Comparison of ENCODE assay signal across 25 cellular contexts in the genomic region with DNA sequence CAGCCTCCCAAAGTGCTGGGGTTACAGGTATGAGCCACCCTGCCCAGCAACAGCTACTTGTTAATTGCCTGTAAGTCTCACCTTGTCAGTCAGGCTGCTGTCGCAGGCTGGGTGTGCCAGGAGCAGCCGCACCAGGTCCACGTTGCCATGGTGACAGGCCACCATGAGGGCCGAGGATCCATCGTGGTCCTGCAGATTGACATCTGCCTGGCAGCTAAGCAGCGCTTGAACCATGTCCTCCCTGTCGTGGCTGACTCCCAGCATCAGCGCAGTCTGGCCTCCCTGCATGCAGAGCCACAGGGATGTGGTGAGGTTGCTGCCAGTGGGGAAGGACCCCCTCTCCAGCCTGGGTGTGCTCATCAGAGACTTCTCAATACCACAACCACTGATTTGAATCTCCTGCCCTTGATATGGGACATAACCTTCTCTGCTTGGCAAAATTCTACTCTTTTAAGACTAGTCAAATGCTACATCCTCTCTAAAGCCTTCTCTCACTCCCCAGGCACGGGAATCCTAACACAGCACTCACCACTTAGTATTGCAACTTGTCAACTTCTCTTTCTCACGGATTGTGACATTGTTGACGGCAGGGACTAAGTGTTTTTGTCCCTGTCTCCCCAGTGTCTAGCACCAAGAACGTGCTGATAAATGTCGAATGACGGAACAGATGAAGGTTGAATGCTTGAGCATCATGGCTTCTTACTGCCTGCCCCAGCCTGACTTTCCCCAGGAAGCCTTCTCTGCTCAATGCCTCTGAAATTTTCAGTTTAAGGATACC. TPM values are rescaled to one million over a fixed set of nuclear protein-coding genes. Genes with fewer than 3 reads are reported as not detected.
DNase-seq lines count a peak whose midpoint lies in the region; ATAC-seq and TF ChIP-seq lines count a peak whose summit lies in the region.
"Had no signal": no experiment of that assay in that cellular context is flagged by ENCODE, and none has a peak within 500 bp of the region (broad histone marks: within the 10 kb centered on the region; RNA-seq: fewer than 3 reads in every experiment).

No MANE protein-coding gene starts in this region.

- peak overlapping the region; percentile 5 for H3K9ac ChIP-seq in neural cell (ENCODE audit: low read length)

- H3K27me3 Mint-ChIP-seq in WTC11 (ENCODE audit: low read depth) = peaks cover 5% of the 10 kb centered on the region; the same call in 1 of the 2 replicates
- H3K27me3 Mint-ChIP-seq in activated naive CD8-positive, alpha-beta T cell treated with anti-CD3 and anti-CD28 coated beads for 36 hours = no peaks in the 10 kb centered on the region
- H3K27me3 Mint-ChIP-seq: activated CD8-positive, alpha-beta memory T cell treated with anti-CD3 and anti-CD28 coated beads, Interleukin-2, amount 10 ng/mL, durations not matched to agents 7 days and 5 days had no signal

- no peaks in the 10 kb centered on the region for H3K9me2 ChIP-seq in neural cell (ENCODE audit: insufficient read depth, low read length)

- H4K20me1 ChIP-seq in neural cell (ENCODE audit: insufficient read depth) = no peaks in the 10 kb centered on the region

- H2AFZ ChIP-seq in neural cell (ENCODE audit: low read depth, low read length) = no peak overlapping the region

- TF ChIP-seq RAD21 in neural cell (conservative IDR thresholded peaks at IDR 0.05) = no peak

- no peaks in the 10 kb centered on the region for H3F3A ChIP-seq in neural cell (ENCODE audit: insufficient read depth, low read length, poor library complexity, severe bottlenecking)

- H3K36me3 Mint-ChIP-seq in WTC11 = peaks cover 16% of the 10 kb centered on the region
- H3K36me3 Mint-ChIP-seq in activated naive CD8-positive, alpha-beta T cell treated with anti-CD3 and anti-CD28 coated beads for 36 hours = no peaks in the 10 kb centered on the region
- H3K36me3 Mint-ChIP-seq: activated CD8-positive, alpha-beta memory T cell treated with anti-CD3 and anti-CD28 coated beads, Interleukin-2, amount 10 ng/mL, durations not matched to agents 7 days and 5 days; CD14-positive monocyte had no signal

- no peak overlapping the region for H3K27ac Mint-ChIP-seq in WTC11
- no peak overlapping the region for H3K27ac Mint-ChIP-seq in activated naive CD8-positive, alpha-beta T cell treated with anti-CD3 and anti-CD28 coated beads for 36 hours
- H3K27ac Mint-ChIP-seq: activated CD8-positive, alpha-beta memory T cell treated with anti-CD3 and anti-CD28 coated beads, Interleukin-2, amount 10 ng/mL, durations not matched to agents 7 days and 5 days; activated T-helper 1 cell treated with anti-CD3 and anti-CD28 coated beads, Interleukin-12 subunit alpha, Interleukin-12 subunit beta, Interleukin-2, Interleukin-4 antibody, amounts not matched to agents 30 ng/mL and 10 ng/mL and 1 ng/mL, durations not matched to agents 14 hours and 24 hours and 36 hours; CD14-positive monocyte had no signal

- H3K79me2 ChIP-seq in neural cell (replicated peaks; ENCODE audit: insufficient read depth, low read length) = no peaks in the 10 kb centered on the region

- H3K27ac ChIP-seq in HEK293 (ENCODE audit: extremely low read depth, low read depth, low read length) (no peak overlapping the region), neural cell (ENCODE audit: low read length) (peak overlapping the region; percentile 10)
- H3K27ac ChIP-seq: neutrophil, skin epidermis, thyroid gland had no signal

- no peaks in the 10 kb centered on the region for H3K4me1 ChIP-seq in HEK293 (ENCODE audit: control insufficient read depth, insufficient read depth, low read length)
- H3K4me1 ChIP-seq: thyroid gland had no signal

- peaks cover 15% of the 10 kb centered on the region for H3K9me3 Mint-ChIP-seq in WTC11
- no peaks in the 10 kb centered on the region for H3K9me3 Mint-ChIP-seq in activated naive CD8-positive, alpha-beta T cell treated with anti-CD3 and anti-CD28 coated beads for 36 hours
- H3K9me3 Mint-ChIP-seq: activated T-helper 1 cell treated with anti-CD3 and anti-CD28 coated beads, Interleukin-12 subunit alpha, Interleukin-12 subunit beta, Interleukin-2, Interleukin-4 antibody, amounts not matched to agents 30 ng/mL and 10 ng/mL and 1 ng/mL, durations not matched to agents 14 hours and 24 hours and 36 hours had no signal

- no peak overlapping the region for H3K4me2 ChIP-seq in neural cell (ENCODE audit: low read length)

- peak; percentile 42 for TF ChIP-seq EP300 in neural cell (conservative IDR thresholded peaks at IDR 0.05; ENCODE audit: poor library complexity, severe bottlenecking)

- CTCF ChIA-PET in HEK293 (lab: Yijun Ruan, JAX) = interaction anchor here (1.2 kb wide), 1 partner anchor 72 kb away, joined by 5 read pairs; no protein-coding TSS in a partner anchor
- CTCF ChIA-PET in WTC11 (lab: Charles Lee) = no interaction called here

- peaks cover 10% of the 10 kb centered on the region; the same call in 1 of the 2 replicates for H3K4me1 Mint-ChIP-seq in WTC11
- no peaks in the 10 kb centered on the region for H3K4me1 Mint-ChIP-seq in activated naive CD8-positive, alpha-beta T cell treated with anti-CD3 and anti-CD28 coated beads for 36 hours
- H3K4me1 Mint-ChIP-seq: activated CD8-positive, alpha-beta memory T cell treated with anti-CD3 and anti-CD28 coated beads, Interleukin-2, amount 10 ng/mL, durations not matched to agents 7 days and 5 days had no signal

- ATAC-seq in WTC11 = peak; percentile 28; the same call in 1 of the 2 replicates
- no peak for ATAC-seq in GM18861 (IDR thresholded peaks at IDR 0.05; ENCODE audit: unreplicated experiment)
- no peak for ATAC-seq in GM18873 (IDR thresholded peaks at IDR 0.05; ENCODE audit: low FRiP score, unreplicated experiment)
- ATAC-seq: activated CD8-positive, alpha-beta memory T cell treated with anti-CD3 and anti-CD28 coated beads, Interleukin-2, amount 10 ng/mL, durations not matched to agents 7 days and 5 days; PC-3 had no signal

- H3K27me3 ChIP-seq in neural cell (ENCODE audit: insufficient read depth, low read depth, low read length) = no peaks in the 10 kb centered on the region
- H3K27me3 ChIP-seq: neutrophil, thyroid gland had no signal

- H3K4me3 ChIP-seq in HEK293 (ENCODE audit: low read depth, low read length) (no peak overlapping the region), neural cell (ENCODE audit: low read length) (peak overlapping the region; percentile 26)
- H3K4me3 ChIP-seq: skin epidermis, thyroid gland had no signal

- H3K36me3 ChIP-seq in HEK293 (ENCODE audit: control insufficient read depth in 2 of 2, insufficient read depth in 1 of 2, low read length in 2 of 2) = no peaks in the 10 kb centered on the region
- no peaks in the 10 kb centered on the region for H3K36me3 ChIP-seq in neural cell (ENCODE audit: insufficient read depth, low read length)
- H3K36me3 ChIP-seq: neutrophil, thyroid gland had no signal

- H3K4me3 Mint-ChIP-seq in WTC11 = no peak overlapping the region
- no peak overlapping the region for H3K4me3 Mint-ChIP-seq in activated naive CD8-positive, alpha-beta T cell treated with anti-CD3 and anti-CD28 coated beads for 36 hours
- H3K4me3 Mint-ChIP-seq: activated CD8-positive, alpha-beta memory T cell treated with anti-CD3 and anti-CD28 coated beads, Interleukin-2, amount 10 ng/mL, durations not matched to agents 7 days and 5 days; activated T-helper 1 cell treated with anti-CD3 and anti-CD28 coated beads, Interleukin-12 subunit alpha, Interleukin-12 subunit beta, Interleukin-2, Interleukin-4 antibody, amounts not matched to agents 30 ng/mL and 10 ng/mL and 1 ng/mL, durations not matched to agents 14 hours and 24 hours and 36 hours; brain; CD14-positive monocyte had no signal

- DNase-seq in NCI-H345 (lab: John Stamatoyannopoulos, UW) (peak; percentile 12), NCI-H345 treated with DMSO at 0.1 percent for 48 hours (lab: John Stamatoyannopoulos, UW; ENCODE audit: unreplicated experiment) (no peak), WTC11 (ENCODE audit: low spot score) (peak; percentile 38)
- no peak for DNase-seq in activated naive CD8-positive, alpha-beta T cell treated with anti-CD3 and anti-CD28 coated beads for 36 hours
- DNase-seq: activated CD4-positive, alpha-beta T cell treated with anti-CD3 and anti-CD28 coated beads for 48 hours; activated CD8-positive, alpha-beta memory T cell treated with anti-CD3 and anti-CD28 coated beads, Interleukin-2, amount 10 ng/mL, durations not matched to agents 7 days and 5 days; cortex of kidney; NCI-H1436 treated with DMSO at 0.1 percent for 48 hours; NCI-H510A treated with DMSO at 0.1 percent for 48 hours; PC-3; SHP77 treated with DMSO at 0.1 percent for 48 hours; stimulated activated naive CD4-positive, alpha-beta T cell; T-helper 1 cell; thyroid gland had no signal

- POLR2A ChIA-PET in HEK293 (lab: Yijun Ruan, JAX) (no interaction called here), WTC11 (lab: Charles Lee) (no interaction called here)

- H3K9me3 ChIP-seq in HEK293 (ENCODE audit: control insufficient read depth, insufficient read depth, low read depth, low read length) (no peaks in the 10 kb centered on the region), neural cell (ENCODE audit: low read length) (no peaks in the 10 kb centered on the region)
- H3K9me3 ChIP-seq: neutrophil, thyroid gland had no signal

- TF ChIP-seq CTCF in HEK293 (tag by site-specific recombination; IDR thresholded peaks at IDR 0.05) (no peak), WTC11 (IDR thresholded peaks at IDR 0.05) (no peak), neural cell (IDR thresholded peaks at IDR 0.05; ENCODE audit: poor library complexity, severe bottlenecking) (no peak)

TF ChIP-seq in HEK293, 187 proteins besides CTCF, POLR2A, EP300 and RAD21 (continues in another document):
- TF ChIP-seq ZBTB17 (tag by site-specific recombination; IDR thresholded peaks at IDR 0.05) = 0 out of 2 replicates have a peak, but pooled peaks have one; percentile 31
- no peak for TF ChIP-seq ZNF555 (tag by site-specific recombination; conservative IDR thresholded peaks at IDR 0.05)
- 0 out of 2 replicates have a peak, but pooled peaks have one; percentile 24 for TF ChIP-seq ZIC2 (tag by site-specific recombination; IDR thresholded peaks at IDR 0.05)

TF ChIP-seq in neural cell, 6 proteins besides CTCF, POLR2A, EP300 and RAD21 (continues in another document):
- TF ChIP-seq EZH2 (IDR thresholded peaks at IDR 0.05; ENCODE audit: borderline replicate concordance, insufficient read depth, low read length, poor library complexity, severe bottlenecking) = no peak

RNA-seq across cellular contexts. Expression of a gene that starts 52.9 kb away (rescaled TPM):
- 296 to 319 TPM (median 303 TPM) in 3 replicates for total RNA-seq in WTC11 (2021)
- not detected in 2 replicates for polyA plus RNA-seq in neural cell
- polyA minus RNA-seq in neural cell = not detected in 2 replicates
- total RNA-seq in activated naive CD8-positive, alpha-beta T cell treated with anti-CD3 and anti-CD28 coated beads for 36 hours = under 1 TPM; 0.41 to 0.48 TPM
- total RNA-seq: activated CD8-positive, alpha-beta memory T cell treated with anti-CD3 and anti-CD28 coated beads, Interleukin-2, amount 10 ng/mL, durations not matched to agents 7 days and 5 days; activated T-helper 1 cell treated with anti-CD3 and anti-CD28 coated beads, Interleukin-12 subunit alpha, Interleukin-12 subunit beta, Interleukin-2, Interleukin-4 antibody, amounts not matched to agents 30 ng/mL and 10 ng/mL and 1 ng/mL, durations not matched to agents 14 hours and 24 hours and 36 hours; M059J; PC-3; pulmonary artery endothelial cell had no signal

Comparison
In these comparisons a context has a peak if more than half of its experiments do, and no peak if none do; other contexts are left out.
1. DNase-seq: peak in NCI-H345 (single experiment) and WTC11 (single experiment); none in NCI-H345 treated with DMSO at 0.1 percent for 48 hours (single experiment) and activated naive CD8-positive, alpha-beta T cell treated with anti-CD3 and anti-CD28 coated beads for 36 hours (single experiment).
2. RNA of a gene that starts 52.9 kb away (total RNA-seq): 296 to 319 TPM in WTC11; 0.41 to 0.48 TPM in activated naive CD8-positive, alpha-beta T cell treated with anti-CD3 and anti-CD28 coated beads for 36 hours; every median in the first group is over 100 times any median in the second.